ENCODE assay signal across 19 cellular contexts in the genomic region with DNA sequence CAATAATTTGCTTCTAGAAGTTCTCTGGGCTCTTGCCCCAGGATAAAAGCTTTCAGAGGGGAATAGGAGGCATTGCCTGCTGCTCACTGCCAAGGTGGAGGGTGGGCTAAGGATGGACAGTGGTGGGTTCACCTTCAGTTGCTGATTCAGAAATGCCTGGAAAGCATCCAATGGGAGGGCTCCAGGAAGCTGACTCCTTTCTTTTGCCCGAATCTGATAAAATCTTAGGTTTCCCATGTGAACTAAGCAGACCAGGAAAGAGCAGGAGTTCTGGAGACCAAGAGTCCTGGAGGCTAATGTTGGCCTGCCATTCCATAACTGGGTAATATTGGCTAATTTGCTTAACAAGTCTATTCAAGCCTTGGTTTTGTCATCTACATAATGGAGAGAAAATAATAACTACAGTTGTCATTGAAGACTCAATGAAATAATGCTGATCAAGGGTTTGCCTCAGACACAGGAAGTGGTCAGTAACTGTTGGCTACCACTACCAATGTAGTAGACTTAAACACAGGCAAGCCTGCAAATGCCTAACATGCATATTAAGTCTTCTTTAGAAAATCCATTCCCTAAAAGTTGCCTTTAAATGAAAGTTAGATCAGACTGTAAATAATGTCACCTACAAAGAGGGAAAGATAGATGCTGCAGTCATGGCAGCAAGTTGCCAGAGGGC.
"Had no signal": no experiment of that assay in that cellular context is flagged by ENCODE, and none has a peak within 500 bp of the region (broad histone marks: within the 10 kb centered on the region; RNA-seq: fewer than 3 reads in every experiment).

No MANE protein-coding gene starts in this region.

- ATAC-seq: activated CD8-positive, alpha-beta T cell treated with anti-CD3 and anti-CD28 coated beads for 36 hours; activated naive CD8-positive, alpha-beta T cell treated with anti-CD3 and anti-CD28 coated beads, Interleukin-2, amount 50 U/mL, for 24 hours; activated T-cell treated with anti-CD3 and anti-CD28 coated beads, Interleukin-2, amount 50 U/mL, for 4 hours; left lung; right lobe of liver; stimulated activated naive CD8-positive, alpha-beta T cell treated with anti-CD3 and anti-CD28 coated beads, Interleukin-15, Interleukin-2, amounts not matched to agents 100 U/mL and 50 U/mL, for 24 hours had no signal

- H3K9me3 ChIP-seq: ovary, right lobe of liver, testis, transverse colon had no signal

- H3K4me1 ChIP-seq: foreskin keratinocyte, left lung, right lobe of liver, testis, transverse colon had no signal

- DNase-seq: activated B cell treated with CpG ODN at 0.5 μM for 24 hours; activated CD4-positive, alpha-beta T cell treated with anti-CD3 and anti-CD28 coated beads, Interleukin-2, amount 50 U/mL, for 1 hour; activated CD8-positive, alpha-beta T cell treated with anti-CD3 and anti-CD28 coated beads for 36 hours; activated naive CD8-positive, alpha-beta T cell treated with anti-CD3 and anti-CD28 coated beads, Interleukin-2, amount 50 U/mL, for 24 hours; activated T-cell treated with anti-CD3 and anti-CD28 coated beads, Interleukin-2, amount 50 U/mL, for 4 hours; amygdala; cortex of kidney; kidney glomerular epithelial cell; left lung; nephron progenitor cell; ovary; right lobe of liver; stimulated activated CD4-positive, alpha-beta T cell treated with anti-CD3 and anti-CD28 coated beads, Interleukin-12 subunit alpha, Interleukin-12 subunit beta, amount 100 ng/mL, for 4 hours; stimulated activated CD4-positive, alpha-beta T cell treated with anti-CD3 and anti-CD28 coated beads, Interleukin-4, amount 100 ng/mL, for 1 hour; stimulated activated naive CD8-positive, alpha-beta T cell treated with anti-CD3 and anti-CD28 coated beads, Interleukin-15, Interleukin-2, amounts not matched to agents 100 U/mL and 50 U/mL, for 24 hours; testis; transverse colon had no signal

- H3K27ac ChIP-seq: foreskin keratinocyte, left lung, ovary, right lobe of liver, testis, transverse colon had no signal

- H3K27me3 ChIP-seq: foreskin keratinocyte, left lung, ovary, right lobe of liver, testis, transverse colon had no signal

- H3K4me3 ChIP-seq: left lung, lung, ovary, right lobe of liver, testis, transverse colon had no signal

- H3K36me3 ChIP-seq: left lung, ovary, right lobe of liver, transverse colon had no signal
